7 cellular contexts compared by ENCODE assay signal in the genomic region with DNA sequence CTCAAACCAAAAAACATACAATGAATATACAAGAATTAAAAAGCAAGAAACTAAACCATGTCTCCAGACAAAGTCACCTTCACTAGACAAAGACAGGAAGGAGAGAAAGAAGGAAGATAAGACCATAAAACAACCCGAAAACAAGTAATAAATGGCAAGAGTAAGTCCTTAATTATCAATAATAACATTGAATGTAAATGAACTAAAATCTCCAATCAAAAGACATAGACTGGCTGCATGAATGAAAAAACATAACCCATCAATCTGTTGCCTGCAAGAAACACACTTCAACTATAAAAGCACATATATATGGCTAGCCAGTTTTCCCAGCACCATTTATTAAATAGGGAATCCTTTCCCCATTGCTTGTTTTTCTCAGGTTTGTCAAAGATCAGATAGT.
"Had no signal": no experiment of that assay in that cellular context is flagged by ENCODE, and none has a peak within 500 bp of the region (broad histone marks: within the 10 kb centered on the region; RNA-seq: fewer than 3 reads in every experiment).

No MANE protein-coding gene starts in this region.

- ATAC-seq: HepG2 had no signal

- H3K9ac ChIP-seq: KMS-11 had no signal

- FAIRE-seq: HepG2, HTR-8/SVneo had no signal

- DNase-seq: IMR-90, KBM-7, KG1 had no signal

- H3K4me2 ChIP-seq: KMS-11 had no signal

- H3K27ac ChIP-seq: HL-60, KMS-11 had no signal
